ENCODE assay signal across 3 cellular contexts in genomic region chr11:93569496-93569895, GRCh38.
TF ChIP-seq lines count a peak whose summit lies in the region.

No MANE protein-coding gene starts in this region.

TF ChIP-seq in HEK293, 187 proteins besides CTCF, POLR2A, EP300 and RAD21:
- TF ChIP-seq ZNF768 (tag by site-specific recombination; IDR thresholded peaks at IDR 0.05) (peak; percentile 57; the same call in 1 of the 2 replicates), TCF7L2 (IDR thresholded peaks at IDR 0.05; ENCODE audit: borderline replicate concordance, low read depth, low read length) (no peak), ZNF571 (tag by site-specific recombination; IDR thresholded peaks at IDR 0.05) (no peak), ZNF596 (tag by site-specific recombination; IDR thresholded peaks at IDR 0.05) (no peak), ZNF155 (tag by site-specific recombination; IDR thresholded peaks at IDR 0.05) (no peak), TRIM28 (IDR thresholded peaks at IDR 0.05; ENCODE audit: borderline replicate concordance, low read length) (no peak)
- TF ChIP-seq, protein P1, sequence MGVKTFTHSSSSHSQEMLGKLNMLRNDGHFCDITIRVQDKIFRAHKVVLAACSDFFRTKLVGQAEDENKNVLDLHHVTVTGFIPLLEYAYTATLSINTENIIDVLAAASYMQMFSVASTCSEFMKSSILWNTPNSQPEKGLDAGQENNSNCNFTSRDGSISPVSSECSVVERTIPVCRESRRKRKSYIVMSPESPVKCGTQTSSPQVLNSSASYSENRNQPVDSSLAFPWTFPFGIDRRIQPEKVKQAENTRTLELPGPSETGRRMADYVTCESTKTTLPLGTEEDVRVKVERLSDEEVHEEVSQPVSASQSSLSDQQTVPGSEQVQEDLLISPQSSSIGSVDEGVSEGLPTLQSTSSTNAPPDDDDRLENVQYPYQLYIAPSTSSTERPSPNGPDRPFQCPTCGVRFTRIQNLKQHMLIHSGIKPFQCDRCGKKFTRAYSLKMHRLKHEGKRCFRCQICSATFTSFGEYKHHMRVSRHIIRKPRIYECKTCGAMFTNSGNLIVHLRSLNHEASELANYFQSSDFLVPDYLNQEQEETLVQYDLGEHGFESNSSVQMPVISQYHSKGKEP (tag by site-specific recombination; IDR thresholded peaks at IDR 0.05) = no peak

TF ChIP-seq in H1, 55 proteins besides CTCF, POLR2A, EP300 and RAD21:
- TF ChIP-seq CBX5 (IDR thresholded peaks at IDR 0.05; ENCODE audit: low read depth, low read length) = no peak
- TF ChIP-seq GABPA (IDR thresholded peaks at IDR 0.05; ENCODE audit: borderline replicate concordance, insufficient read depth, low read length) = no peak
- TF ChIP-seq, protein P2, sequence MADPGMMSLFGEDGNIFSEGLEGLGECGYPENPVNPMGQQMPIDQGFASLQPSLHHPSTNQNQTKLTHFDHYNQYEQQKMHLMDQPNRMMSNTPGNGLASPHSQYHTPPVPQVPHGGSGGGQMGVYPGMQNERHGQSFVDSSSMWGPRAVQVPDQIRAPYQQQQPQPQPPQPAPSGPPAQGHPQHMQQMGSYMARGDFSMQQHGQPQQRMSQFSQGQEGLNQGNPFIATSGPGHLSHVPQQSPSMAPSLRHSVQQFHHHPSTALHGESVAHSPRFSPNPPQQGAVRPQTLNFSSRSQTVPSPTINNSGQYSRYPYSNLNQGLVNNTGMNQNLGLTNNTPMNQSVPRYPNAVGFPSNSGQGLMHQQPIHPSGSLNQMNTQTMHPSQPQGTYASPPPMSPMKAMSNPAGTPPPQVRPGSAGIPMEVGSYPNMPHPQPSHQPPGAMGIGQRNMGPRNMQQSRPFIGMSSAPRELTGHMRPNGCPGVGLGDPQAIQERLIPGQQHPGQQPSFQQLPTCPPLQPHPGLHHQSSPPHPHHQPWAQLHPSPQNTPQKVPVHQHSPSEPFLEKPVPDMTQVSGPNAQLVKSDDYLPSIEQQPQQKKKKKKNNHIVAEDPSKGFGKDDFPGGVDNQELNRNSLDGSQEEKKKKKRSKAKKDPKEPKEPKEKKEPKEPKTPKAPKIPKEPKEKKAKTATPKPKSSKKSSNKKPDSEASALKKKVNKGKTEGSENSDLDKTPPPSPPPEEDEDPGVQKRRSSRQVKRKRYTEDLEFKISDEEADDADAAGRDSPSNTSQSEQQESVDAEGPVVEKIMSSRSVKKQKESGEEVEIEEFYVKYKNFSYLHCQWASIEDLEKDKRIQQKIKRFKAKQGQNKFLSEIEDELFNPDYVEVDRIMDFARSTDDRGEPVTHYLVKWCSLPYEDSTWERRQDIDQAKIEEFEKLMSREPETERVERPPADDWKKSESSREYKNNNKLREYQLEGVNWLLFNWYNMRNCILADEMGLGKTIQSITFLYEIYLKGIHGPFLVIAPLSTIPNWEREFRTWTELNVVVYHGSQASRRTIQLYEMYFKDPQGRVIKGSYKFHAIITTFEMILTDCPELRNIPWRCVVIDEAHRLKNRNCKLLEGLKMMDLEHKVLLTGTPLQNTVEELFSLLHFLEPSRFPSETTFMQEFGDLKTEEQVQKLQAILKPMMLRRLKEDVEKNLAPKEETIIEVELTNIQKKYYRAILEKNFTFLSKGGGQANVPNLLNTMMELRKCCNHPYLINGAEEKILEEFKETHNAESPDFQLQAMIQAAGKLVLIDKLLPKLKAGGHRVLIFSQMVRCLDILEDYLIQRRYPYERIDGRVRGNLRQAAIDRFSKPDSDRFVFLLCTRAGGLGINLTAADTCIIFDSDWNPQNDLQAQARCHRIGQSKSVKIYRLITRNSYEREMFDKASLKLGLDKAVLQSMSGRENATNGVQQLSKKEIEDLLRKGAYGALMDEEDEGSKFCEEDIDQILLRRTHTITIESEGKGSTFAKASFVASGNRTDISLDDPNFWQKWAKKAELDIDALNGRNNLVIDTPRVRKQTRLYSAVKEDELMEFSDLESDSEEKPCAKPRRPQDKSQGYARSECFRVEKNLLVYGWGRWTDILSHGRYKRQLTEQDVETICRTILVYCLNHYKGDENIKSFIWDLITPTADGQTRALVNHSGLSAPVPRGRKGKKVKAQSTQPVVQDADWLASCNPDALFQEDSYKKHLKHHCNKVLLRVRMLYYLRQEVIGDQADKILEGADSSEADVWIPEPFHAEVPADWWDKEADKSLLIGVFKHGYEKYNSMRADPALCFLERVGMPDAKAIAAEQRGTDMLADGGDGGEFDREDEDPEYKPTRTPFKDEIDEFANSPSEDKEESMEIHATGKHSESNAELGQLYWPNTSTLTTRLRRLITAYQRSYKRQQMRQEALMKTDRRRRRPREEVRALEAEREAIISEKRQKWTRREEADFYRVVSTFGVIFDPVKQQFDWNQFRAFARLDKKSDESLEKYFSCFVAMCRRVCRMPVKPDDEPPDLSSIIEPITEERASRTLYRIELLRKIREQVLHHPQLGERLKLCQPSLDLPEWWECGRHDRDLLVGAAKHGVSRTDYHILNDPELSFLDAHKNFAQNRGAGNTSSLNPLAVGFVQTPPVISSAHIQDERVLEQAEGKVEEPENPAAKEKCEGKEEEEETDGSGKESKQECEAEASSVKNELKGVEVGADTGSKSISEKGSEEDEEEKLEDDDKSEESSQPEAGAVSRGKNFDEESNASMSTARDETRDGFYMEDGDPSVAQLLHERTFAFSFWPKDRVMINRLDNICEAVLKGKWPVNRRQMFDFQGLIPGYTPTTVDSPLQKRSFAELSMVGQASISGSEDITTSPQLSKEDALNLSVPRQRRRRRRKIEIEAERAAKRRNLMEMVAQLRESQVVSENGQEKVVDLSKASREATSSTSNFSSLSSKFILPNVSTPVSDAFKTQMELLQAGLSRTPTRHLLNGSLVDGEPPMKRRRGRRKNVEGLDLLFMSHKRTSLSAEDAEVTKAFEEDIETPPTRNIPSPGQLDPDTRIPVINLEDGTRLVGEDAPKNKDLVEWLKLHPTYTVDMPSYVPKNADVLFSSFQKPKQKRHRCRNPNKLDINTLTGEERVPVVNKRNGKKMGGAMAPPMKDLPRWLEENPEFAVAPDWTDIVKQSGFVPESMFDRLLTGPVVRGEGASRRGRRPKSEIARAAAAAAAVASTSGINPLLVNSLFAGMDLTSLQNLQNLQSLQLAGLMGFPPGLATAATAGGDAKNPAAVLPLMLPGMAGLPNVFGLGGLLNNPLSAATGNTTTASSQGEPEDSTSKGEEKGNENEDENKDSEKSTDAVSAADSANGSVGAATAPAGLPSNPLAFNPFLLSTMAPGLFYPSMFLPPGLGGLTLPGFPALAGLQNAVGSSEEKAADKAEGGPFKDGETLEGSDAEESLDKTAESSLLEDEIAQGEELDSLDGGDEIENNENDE (IDR thresholded peaks at IDR 0.05; ENCODE audit: insufficient replicate concordance, low read length) = no peak
- peak; percentile 27; the same call in 1 of the 2 replicates for TF ChIP-seq KDM1A (IDR thresholded peaks at IDR 0.05; ENCODE audit: borderline replicate concordance, low read length)

TF ChIP-seq in HepG2, 621 proteins besides CTCF, POLR2A, EP300 and RAD21:
- TF ChIP-seq ZNF768 (CRISPR knock-in tag; IDR thresholded peaks at IDR 0.05) (peak; percentile 55; the same call in 1 of the 2 replicates), JDP2 (CRISPR knock-in tag; IDR thresholded peaks at IDR 0.05; ENCODE audit: borderline replicate concordance) (no peak)
TF ChIP-seq in HepG2: peak in this region for 1.
